27 cellular contexts compared by ENCODE assay signal in the genomic region with DNA sequence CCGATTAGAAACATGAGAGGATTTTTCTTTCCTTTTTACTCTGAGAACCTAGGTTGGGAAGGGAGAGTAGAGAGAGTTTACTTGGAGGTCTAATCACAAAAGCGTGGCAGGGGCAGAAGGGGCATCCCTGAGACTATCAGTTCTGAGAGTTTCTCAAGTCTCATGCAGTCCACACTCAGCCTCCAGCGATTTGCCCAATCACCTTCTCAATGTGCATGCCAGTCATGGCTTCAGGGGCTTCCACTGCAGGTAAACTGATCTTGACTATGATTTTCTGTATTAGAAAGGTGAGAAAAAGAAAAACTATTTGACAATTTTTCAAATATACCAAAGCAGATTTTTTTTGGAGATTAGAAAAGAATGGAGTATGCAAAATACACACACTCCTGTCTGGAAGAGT.
"Had no signal": no experiment of that assay in that cellular context is flagged by ENCODE, and none has a peak within 500 bp of the region (broad histone marks: within the 10 kb centered on the region; RNA-seq: fewer than 3 reads in every experiment).

No MANE protein-coding gene starts in this region.

- H3K9me3 Mint-ChIP-seq: type B pancreatic cell had no signal

- H3K27ac ChIP-seq: stomach, suprapubic skin, testis, thoracic aorta, thyroid gland, tibial artery, tibial nerve, transverse colon, upper lobe of left lung, upper lobe of right lung, uterus, vagina had no signal

- ATAC-seq: stimulated activated effector memory CD8-positive, alpha-beta T cell treated with anti-CD3 and anti-CD28 coated beads, Interleukin-12 subunit alpha, Interleukin-12 subunit beta, amount 100 ng/mL, for 72 hours; stimulated activated memory B cell treated with anti-CD40 and anti-IgM and Interleukin-4, amounts not matched to agents 10 μg/mL and 1 μg/mL and 100 μg/mL, for 72 hours; stimulated activated naive B cell treated with anti-CD40 and anti-IgM and Interleukin-4, amounts not matched to agents 10 μg/mL and 1 μg/mL and 100 μg/mL, for 72 hours; stimulated activated naive CD8-positive, alpha-beta T cell treated with anti-CD3 and anti-CD28 coated beads, Interleukin-15, amount 100 ng/mL, for 72 hours; stimulated activated naive CD8-positive, alpha-beta T cell treated with anti-CD3 and anti-CD28 coated beads, Interleukin-15, Interleukin-2, amounts not matched to agents 100 U/mL and 50 U/mL, for 24 hours; upper lobe of right lung had no signal

- H3K27me3 Mint-ChIP-seq: stimulated activated memory B cell treated with anti-CD40 and anti-IgM and Interleukin-4, amounts not matched to agents 10 μg/mL and 1 μg/mL and 100 μg/mL, for 72 hours; stimulated activated naive B cell treated with anti-CD40 and anti-IgM and Interleukin-4, amounts not matched to agents 10 μg/mL and 1 μg/mL and 100 μg/mL, for 72 hours; stimulated activated naive CD8-positive, alpha-beta T cell treated with anti-CD3 and anti-CD28 coated beads, Interleukin-15, amount 100 ng/mL, for 72 hours; stimulated activated naive CD8-positive, alpha-beta T cell treated with anti-CD3 and anti-CD28 coated beads, Interleukin-15, Interleukin-2, amounts not matched to agents 100 ng/mL and 50 ng/mL, for 24 hours; type B pancreatic cell had no signal

- DNase-seq: stimulated activated CD4-positive, alpha-beta T cell treated with anti-CD3 and anti-CD28 coated beads, Interleukin-2, amount 100 ng/mL, for 48 hours; stimulated activated CD4-positive, alpha-beta T cell treated with anti-CD3 and anti-CD28 coated beads, Interleukin-4, amount 100 ng/mL, for 1 hour; stimulated activated CD4-positive, alpha-beta T cell treated with anti-CD3 and anti-CD28 coated beads, Interleukin-4, amount 100 ng/mL, for 24 hours; stimulated activated CD4-positive, alpha-beta T cell treated with anti-CD3 and anti-CD28 coated beads, Interleukin-4, amount 100 ng/mL, for 4 hours; stimulated activated CD8-positive, alpha-beta memory T cell treated with anti-CD3 and anti-CD28 coated beads, Interleukin-4, amount 100 ng/mL, for 48 hours; stimulated activated naive B cell treated with anti-CD40 and anti-IgM and Interleukin-4, amounts not matched to agents 10 μg/mL and 1 μg/mL and 100 μg/mL, for 72 hours; stimulated activated naive CD4-positive, alpha-beta T cell; stimulated activated naive CD4-positive, alpha-beta T cell treated with Interleukin-2 at 50 U/mL for 16 hours; stimulated activated naive CD8-positive, alpha-beta T cell treated with anti-CD3 and anti-CD28 coated beads, Interleukin-15, amount 100 ng/mL, for 72 hours; stimulated activated naive CD8-positive, alpha-beta T cell treated with anti-CD3 and anti-CD28 coated beads, Interleukin-15, Interleukin-2, amounts not matched to agents 100 U/mL and 50 U/mL, for 24 hours; stomach; substantia nigra; testis; thyroid gland; tibial artery; transverse colon; upper lobe of left lung; upper lobe of right lung; uterus had no signal

- H3K9me3 ChIP-seq: suprapubic skin, testis, thoracic aorta, thyroid gland, tibial artery, transverse colon, upper lobe of left lung, upper lobe of right lung, uterus, vagina had no signal

- H3K4me1 Mint-ChIP-seq: stimulated activated effector memory CD8-positive, alpha-beta T cell treated with anti-CD3 and anti-CD28 coated beads, Interleukin-12 subunit alpha, Interleukin-12 subunit beta, amount 100 ng/mL, for 72 hours; stimulated activated memory B cell treated with anti-CD40 and anti-IgM and Interleukin-4, amounts not matched to agents 10 μg/mL and 1 μg/mL and 100 μg/mL, for 72 hours; stimulated activated naive B cell treated with anti-CD40 and anti-IgM and Interleukin-4, amounts not matched to agents 10 μg/mL and 1 μg/mL and 100 μg/mL, for 72 hours; stimulated activated naive CD8-positive, alpha-beta T cell treated with anti-CD3 and anti-CD28 coated beads, Interleukin-15, amount 100 ng/mL, for 72 hours had no signal

- H3K4me3 ChIP-seq: stomach, suprapubic skin, testis, thoracic aorta, thyroid gland, tibial artery, tibial nerve, transverse colon, upper lobe of left lung, upper lobe of right lung, uterus, vagina had no signal

- H3K36me3 Mint-ChIP-seq: stimulated activated effector memory CD8-positive, alpha-beta T cell treated with anti-CD3 and anti-CD28 coated beads, Interleukin-12 subunit alpha, Interleukin-12 subunit beta, amount 100 ng/mL, for 72 hours; stimulated activated memory B cell treated with anti-CD40 and anti-IgM and Interleukin-4, amounts not matched to agents 10 μg/mL and 1 μg/mL and 100 μg/mL, for 72 hours; stimulated activated naive B cell treated with anti-CD40 and anti-IgM and Interleukin-4, amounts not matched to agents 10 μg/mL and 1 μg/mL and 100 μg/mL, for 72 hours; type B pancreatic cell had no signal

- H3K36me3 ChIP-seq: stomach, suprapubic skin, thoracic aorta, thyroid gland, tibial artery, tibial nerve, transverse colon, upper lobe of left lung, upper lobe of right lung, uterus, vagina had no signal

- H3K4me3 Mint-ChIP-seq: stimulated activated effector memory CD8-positive, alpha-beta T cell treated with anti-CD3 and anti-CD28 coated beads, Interleukin-12 subunit alpha, Interleukin-12 subunit beta, amount 100 ng/mL, for 72 hours; stimulated activated memory B cell treated with anti-CD40 and anti-IgM and Interleukin-4, amounts not matched to agents 10 μg/mL and 1 μg/mL and 100 μg/mL, for 72 hours; stimulated activated naive B cell treated with anti-CD40 and anti-IgM and Interleukin-4, amounts not matched to agents 10 μg/mL and 1 μg/mL and 100 μg/mL, for 72 hours; stimulated activated naive CD8-positive, alpha-beta T cell treated with anti-CD3 and anti-CD28 coated beads, Interleukin-15, amount 100 ng/mL, for 72 hours; stimulated activated naive CD8-positive, alpha-beta T cell treated with anti-CD3 and anti-CD28 coated beads, Interleukin-15, Interleukin-2, amounts not matched to agents 100 ng/mL and 50 ng/mL, for 24 hours; type B pancreatic cell had no signal

- H3K27ac Mint-ChIP-seq: stimulated activated effector memory CD8-positive, alpha-beta T cell treated with anti-CD3 and anti-CD28 coated beads, Interleukin-12 subunit alpha, Interleukin-12 subunit beta, amount 100 ng/mL, for 72 hours; stimulated activated memory B cell treated with anti-CD40 and anti-IgM and Interleukin-4, amounts not matched to agents 10 μg/mL and 1 μg/mL and 100 μg/mL, for 72 hours; stimulated activated naive B cell treated with anti-CD40 and anti-IgM and Interleukin-4, amounts not matched to agents 10 μg/mL and 1 μg/mL and 100 μg/mL, for 72 hours; stimulated activated naive CD8-positive, alpha-beta T cell treated with anti-CD3 and anti-CD28 coated beads, Interleukin-15, amount 100 ng/mL, for 72 hours; stimulated activated naive CD8-positive, alpha-beta T cell treated with anti-CD3 and anti-CD28 coated beads, Interleukin-15, Interleukin-2, amounts not matched to agents 100 ng/mL and 50 ng/mL, for 24 hours; type B pancreatic cell had no signal

- H3K4me1 ChIP-seq: stomach, suprapubic skin, testis, thyroid gland, tibial nerve, upper lobe of left lung, upper lobe of right lung, uterus, vagina had no signal

- H3K27me3 ChIP-seq: stomach, suprapubic skin, testis, thyroid gland, tibial artery, tibial nerve, transverse colon, upper lobe of left lung, upper lobe of right lung, uterus, vagina had no signal
